In the genomic region with DNA sequence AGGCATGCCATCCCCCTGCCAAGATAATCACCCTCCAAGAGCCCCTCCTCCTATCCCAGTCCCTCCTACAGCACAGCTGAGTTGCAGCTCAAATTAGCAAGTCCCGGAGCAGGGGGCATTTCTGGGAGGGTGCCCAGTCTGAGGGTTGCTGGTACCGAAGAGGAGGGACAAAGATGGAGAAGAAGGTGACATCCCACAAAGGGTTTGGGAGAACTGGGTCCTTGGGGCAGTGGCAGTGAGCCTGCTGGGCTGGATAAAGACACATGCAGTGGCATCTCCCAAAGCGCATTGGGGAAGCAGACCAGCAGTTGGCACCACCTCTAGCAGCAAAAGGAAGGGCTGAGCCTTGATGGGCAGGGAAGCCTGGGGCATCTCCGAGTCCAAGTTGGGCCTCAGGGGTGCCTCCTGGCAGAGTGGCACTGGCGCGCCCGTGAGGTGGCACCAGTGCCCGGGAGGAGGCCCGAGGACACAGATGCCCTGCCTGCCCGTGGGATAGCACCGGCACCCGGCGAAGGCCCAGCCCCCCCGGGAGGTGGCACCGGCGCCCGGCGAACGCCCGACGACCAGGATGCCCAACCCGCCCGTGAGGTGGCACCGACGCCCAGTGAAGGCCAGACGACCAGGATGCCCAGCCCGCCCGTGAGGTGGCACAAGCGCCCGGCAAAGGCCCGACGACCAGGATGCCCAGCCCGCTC, we compare ENCODE assay signal across 8 cellular contexts. TPM values are rescaled to one million over a fixed set of nuclear protein-coding genes. Genes with fewer than 3 reads are reported as not detected.
DNase-seq lines count a peak whose midpoint lies in the region; ATAC-seq and TF ChIP-seq lines count a peak whose summit lies in the region.

No MANE protein-coding gene starts in this region.

- peaks cover 35 to 37% of the 10 kb centered on the region in 2 experiments for H3K4me1 ChIP-seq in neutrophil (ENCODE audit: control insufficient read depth in 1 of 2, insufficient read depth in 1 of 2, low read depth in 1 of 2, low read length in 1 of 2)

- H3K9me3 Mint-ChIP-seq in activated T-cell treated with anti-CD3 and anti-CD28 coated beads, Interleukin-2, amount 50 U/mL, for 4 hours = no peaks in the 10 kb centered on the region

- ATAC-seq in activated T-cell treated with anti-CD3 and anti-CD28 coated beads, Interleukin-2, amount 50 U/mL, for 4 hours = no peak
- no peak for ATAC-seq in GM18511 (IDR thresholded peaks at IDR 0.05; ENCODE audit: unreplicated experiment)

- no peaks in the 10 kb centered on the region for H3K9me3 ChIP-seq in neutrophil

- peak overlapping the region; percentile 94 for H3K27ac ChIP-seq in neutrophil

- H3K4me3 ChIP-seq in fibroblast of villous mesenchyme (ENCODE audit: low read depth, low read length) (peak overlapping the region; percentile 82), neutrophil (ENCODE audit: low read depth in 1 of 2, low read length in 1 of 2) (peak overlapping the region; percentile 75 to 97)

- H3K4me1 Mint-ChIP-seq in activated T-cell treated with anti-CD3 and anti-CD28 coated beads, Interleukin-2, amount 50 U/mL, for 4 hours (ENCODE audit: low read depth) = peaks cover 45% of the 10 kb centered on the region

- no peaks in the 10 kb centered on the region for H3K36me3 ChIP-seq in neutrophil

- H3K36me3 Mint-ChIP-seq in activated T-cell treated with anti-CD3 and anti-CD28 coated beads, Interleukin-2, amount 50 U/mL, for 4 hours (ENCODE audit: insufficient read depth) = no peaks in the 10 kb centered on the region

- TF ChIP-seq CTCF in fibroblast of villous mesenchyme (IDR thresholded peaks at IDR 0.05; ENCODE audit: insufficient read depth, low read depth, low read length) = no peak
- no peak for TF ChIP-seq CTCF in neutrophil (IDR thresholded peaks at IDR 0.05)

- H3K27me3 Mint-ChIP-seq in activated T-cell treated with anti-CD3 and anti-CD28 coated beads, Interleukin-2, amount 50 U/mL, for 4 hours (ENCODE audit: low read depth) = no peaks in the 10 kb centered on the region

- DNase-seq in activated T-cell treated with anti-CD3 and anti-CD28 coated beads, Interleukin-2, amount 50 U/mL, for 4 hours = no peak
- DNase-seq in activated T-cell treated with anti-CD3 and anti-CD28 coated beads for 4 hours = no peak
- peak; percentile 17 for DNase-seq in activated T-helper 1 cell treated with Interleukin-2 at 50 U/mL for 16 hours (ENCODE audit: low read depth)
- peak; percentile 17 for DNase-seq in fibroblast of villous mesenchyme (ENCODE audit: low read depth)
- DNase-seq in NCI-H510A (lab: John Stamatoyannopoulos, UW) = no peak
- no peak for DNase-seq in NCI-H345 (lab: John Stamatoyannopoulos, UW)

- no peaks in the 10 kb centered on the region for H3K27me3 ChIP-seq in neutrophil

- H3K4me3 Mint-ChIP-seq in activated T-cell treated with anti-CD3 and anti-CD28 coated beads, Interleukin-2, amount 50 U/mL, for 4 hours = peak overlapping the region; percentile 92

RNA-seq across cellular contexts. Expression of a gene that starts 0.6 kb away (rescaled TPM):
- total RNA-seq in activated T-cell treated with anti-CD3 and anti-CD28 coated beads, Interleukin-2, amount 50 U/mL, for 4 hours = 1 to 10 TPM; 5.5 to 6.6 (median 5.5) TPM
- total RNA-seq in fibroblast of villous mesenchyme = 29.0 and 34.1 TPM in 2 replicates

RNA-seq across cellular contexts. Expression of a gene that starts 1.1 kb away (rescaled TPM):
- 1 to 10 TPM in 1 of 3 donors, under 1 TPM in 2; 0.49 to 1.3 (median 0.55) TPM for total RNA-seq in activated T-cell treated with anti-CD3 and anti-CD28 coated beads, Interleukin-2, amount 50 U/mL, for 4 hours
- under 0.01 and 0.97 TPM in 2 replicates for total RNA-seq in fibroblast of villous mesenchyme

Comparison
In these comparisons a context has a peak if more than half of its experiments do, and no peak if none do; other contexts are left out.
1. DNase-seq: peak in activated T-helper 1 cell treated with Interleukin-2 at 50 U/mL for 16 hours (single experiment) and fibroblast of villous mesenchyme (single experiment); none in activated T-cell treated with anti-CD3 and anti-CD28 coated beads, Interleukin-2, amount 50 U/mL, for 4 hours (single experiment), activated T-cell treated with anti-CD3 and anti-CD28 coated beads for 4 hours (single experiment), NCI-H510A (single experiment) and NCI-H345 (single experiment).